Comparison of ENCODE assay signal across 11 cellular contexts in the genomic region with DNA sequence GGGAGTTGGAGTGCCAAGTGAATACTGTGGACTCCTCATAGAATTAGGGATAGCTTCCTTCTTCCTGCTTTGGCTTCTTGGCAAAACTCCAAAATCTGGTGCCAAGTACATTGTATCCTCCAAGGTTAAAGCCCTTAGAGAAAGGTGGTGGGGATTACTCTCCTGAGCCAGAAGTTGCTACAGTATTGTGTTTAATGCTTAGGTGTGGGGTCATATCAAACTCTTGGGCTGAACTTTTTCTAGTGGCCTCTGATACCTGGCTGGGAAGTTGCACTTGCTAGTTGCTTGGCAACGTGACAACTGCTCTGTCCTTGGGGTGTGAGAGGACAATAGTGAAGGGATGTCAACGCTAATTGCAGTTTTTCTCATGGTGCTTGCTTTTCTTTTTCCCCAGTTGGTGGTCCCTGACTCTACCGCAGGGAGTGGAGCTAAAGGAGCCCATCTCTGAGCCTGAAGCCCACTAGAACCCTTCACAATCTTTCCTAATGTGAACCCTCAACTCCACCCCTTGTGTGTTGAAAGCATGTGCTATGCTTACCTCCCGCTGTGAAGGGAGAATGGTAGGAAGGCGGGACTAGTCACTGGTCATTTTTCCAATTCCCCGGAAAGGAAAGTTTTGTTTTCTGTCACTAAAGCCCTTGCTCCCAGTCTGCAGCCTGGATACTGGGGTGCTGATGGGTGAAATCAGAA. TPM values are rescaled to one million over a fixed set of nuclear protein-coding genes. Genes with fewer than 3 reads are reported as not detected.
DNase-seq lines count a peak whose midpoint lies in the region; ATAC-seq and TF ChIP-seq lines count a peak whose summit lies in the region.
"Had no signal": no experiment of that assay in that cellular context is flagged by ENCODE, and none has a peak within 500 bp of the region (broad histone marks: within the 10 kb centered on the region; RNA-seq: fewer than 3 reads in every experiment).

No MANE protein-coding gene starts in this region.

- peak; percentile 36 for DNase-seq in amniotic epithelial cell (ENCODE audit: low read depth)
- peak in 4 of 5 donors; percentile 6 to 54 (median 33) for DNase-seq in heart left ventricle
- DNase-seq in SW480 (ENCODE audit: low spot score): no peak
- DNase-seq in cortex of kidney (lab: John Stamatoyannopoulos, UW): no peak
- no peak for DNase-seq in activated T-helper 1 cell treated with anti-CD3 and anti-CD28 coated beads, Interleukin-12 subunit alpha, Interleukin-12 subunit beta, Interleukin-2, Interleukin-4 antibody, amounts not matched to agents 30 ng/mL and 10 ng/mL and 1 ng/mL, durations not matched to agents 14 hours and 24 hours and 36 hours (ENCODE audit: low spot score)
- DNase-seq: activated CD8-positive, alpha-beta T cell treated with anti-CD3 and anti-CD28 coated beads for 36 hours; OCI-M1 had no signal

- H3K4me3 Mint-ChIP-seq in activated T-helper 1 cell treated with anti-CD3 and anti-CD28 coated beads, Interleukin-12 subunit alpha, Interleukin-12 subunit beta, Interleukin-2, Interleukin-4 antibody, amounts not matched to agents 30 ng/mL and 10 ng/mL and 1 ng/mL, durations not matched to agents 14 hours and 24 hours and 36 hours: no peak overlapping the region
- H3K4me3 Mint-ChIP-seq: activated CD8-positive, alpha-beta T cell treated with anti-CD3 and anti-CD28 coated beads for 36 hours had no signal

- H3K9me3 ChIP-seq in HUES64 (ENCODE audit: insufficient read depth, low read depth, low read length): no peaks in the 10 kb centered on the region
- H3K9me3 ChIP-seq in heart left ventricle: no peaks in the 10 kb centered on the region
- H3K9me3 ChIP-seq in skeletal muscle satellite cell (replicated peaks; ENCODE audit: low read length): no peaks in the 10 kb centered on the region

- H3K4me2 ChIP-seq in skeletal muscle satellite cell (ENCODE audit: low read length): peak overlapping the region; percentile 43

- ATAC-seq in heart left ventricle (peak; percentile 42 to 57 (median 44)), GM21381 (IDR thresholded peaks at IDR 0.05; ENCODE audit: unreplicated experiment) (no peak)
- ATAC-seq: activated CD8-positive, alpha-beta T cell treated with anti-CD3 and anti-CD28 coated beads for 36 hours had no signal

- H3K27me3 Mint-ChIP-seq in activated T-helper 1 cell treated with anti-CD3 and anti-CD28 coated beads, Interleukin-12 subunit alpha, Interleukin-12 subunit beta, Interleukin-2, Interleukin-4 antibody, amounts not matched to agents 30 ng/mL and 10 ng/mL and 1 ng/mL, durations not matched to agents 14 hours and 24 hours and 36 hours (ENCODE audit: insufficient read depth): no peaks in the 10 kb centered on the region
- H3K27me3 Mint-ChIP-seq: activated CD8-positive, alpha-beta T cell treated with anti-CD3 and anti-CD28 coated beads for 36 hours had no signal

- no peak overlapping the region for H3K4me3 ChIP-seq in HUES64 (ENCODE audit: low read length)
- peak overlapping the region in 9 of 12 donors; percentile 8 to 42 (median 30) for H3K4me3 ChIP-seq in heart left ventricle
- no peak overlapping the region for H3K4me3 ChIP-seq in skeletal muscle satellite cell (ENCODE audit: low read length)

- H3K9ac ChIP-seq in HUES64 (ENCODE audit: low read depth, low read length) (no peak overlapping the region), skeletal muscle satellite cell (ENCODE audit: low read depth, low read length) (no peak overlapping the region)

- no peak overlapping the region for H3K27ac Mint-ChIP-seq in activated T-helper 1 cell treated with anti-CD3 and anti-CD28 coated beads, Interleukin-12 subunit alpha, Interleukin-12 subunit beta, Interleukin-2, Interleukin-4 antibody, amounts not matched to agents 30 ng/mL and 10 ng/mL and 1 ng/mL, durations not matched to agents 14 hours and 24 hours and 36 hours
- H3K27ac Mint-ChIP-seq: activated CD8-positive, alpha-beta T cell treated with anti-CD3 and anti-CD28 coated beads for 36 hours had no signal

- 19% methylated on average over 6 of the region's 6 CpGs for WGBS in HUES64
- 16 to 34% (median 25%) methylated on average over 6 of the region's 6 CpGs for WGBS in heart left ventricle, 4 donors

- H3K4me1 ChIP-seq in HUES64 (ENCODE audit: insufficient read depth, low read length) (peaks cover 64% of the 10 kb centered on the region), heart left ventricle (peaks cover 0 to 48% (median 13%) of the 10 kb centered on the region in 12 donors), skeletal muscle satellite cell (ENCODE audit: control insufficient read depth, insufficient read depth, low read length) (peaks cover 39% of the 10 kb centered on the region)

- H3K27ac ChIP-seq in HUES64 (ENCODE audit: low read depth, low read length): peak overlapping the region; percentile 41; the same call in 1 of the 2 replicates
- H3K27ac ChIP-seq in heart left ventricle: peak overlapping the region; percentile 53 to 87 (median 71)

- TF ChIP-seq POLR2A in heart left ventricle (IDR thresholded peaks at IDR 0.05): no peak

- H3K4me1 Mint-ChIP-seq in activated T-helper 1 cell treated with anti-CD3 and anti-CD28 coated beads, Interleukin-12 subunit alpha, Interleukin-12 subunit beta, Interleukin-2, Interleukin-4 antibody, amounts not matched to agents 30 ng/mL and 10 ng/mL and 1 ng/mL, durations not matched to agents 14 hours and 24 hours and 36 hours (ENCODE audit: low read depth): peaks cover 5% of the 10 kb centered on the region

- H3K9me3 Mint-ChIP-seq in activated T-helper 1 cell treated with anti-CD3 and anti-CD28 coated beads, Interleukin-12 subunit alpha, Interleukin-12 subunit beta, Interleukin-2, Interleukin-4 antibody, amounts not matched to agents 30 ng/mL and 10 ng/mL and 1 ng/mL, durations not matched to agents 14 hours and 24 hours and 36 hours: no peaks in the 10 kb centered on the region
- H3K9me3 Mint-ChIP-seq: activated CD8-positive, alpha-beta T cell treated with anti-CD3 and anti-CD28 coated beads for 36 hours had no signal

- H3K27me3 ChIP-seq in HUES64 (ENCODE audit: insufficient read depth, low read length) (no peaks in the 10 kb centered on the region), heart left ventricle (peaks cover 0 to 47% (median 0%) of the 10 kb centered on the region in 9 donors), skeletal muscle satellite cell (ENCODE audit: control insufficient read depth, insufficient read depth, low read length) (no peaks in the 10 kb centered on the region)

- peaks cover 7% of the 10 kb centered on the region for H3K36me3 Mint-ChIP-seq in activated T-helper 1 cell treated with anti-CD3 and anti-CD28 coated beads, Interleukin-12 subunit alpha, Interleukin-12 subunit beta, Interleukin-2, Interleukin-4 antibody, amounts not matched to agents 30 ng/mL and 10 ng/mL and 1 ng/mL, durations not matched to agents 14 hours and 24 hours and 36 hours (ENCODE audit: low read depth)

- intact Hi-C loops in heart left ventricle (cut with DNase I): loop anchor here in 2 of 10 donors (2.0 kb wide), 1 partner anchor 25 kb away; no protein-coding TSS in a partner anchor
- intact Hi-C loops in activated T-helper 1 cell treated with anti-CD3 and anti-CD28 coated beads, Interleukin-12 subunit alpha, Interleukin-12 subunit beta, Interleukin-2, Interleukin-4 antibody, amounts not matched to agents 30 ng/mL and 10 ng/mL and 1 ng/mL, durations not matched to agents 14 hours and 24 hours and 36 hours (cut with micrococcal nuclease): no loop called here

- TF ChIP-seq CTCF in heart left ventricle (IDR thresholded peaks at IDR 0.05): no peak

- H3K36me3 ChIP-seq in HUES64 (ENCODE audit: insufficient read depth, low read length): peaks cover 40% of the 10 kb centered on the region
- no peaks in the 10 kb centered on the region for H3K36me3 ChIP-seq in heart left ventricle
- no peaks in the 10 kb centered on the region for H3K36me3 ChIP-seq in skeletal muscle satellite cell (ENCODE audit: insufficient read depth, low read length)

RNA-seq across cellular contexts. Expression of a gene that starts 35.5 kb away (rescaled TPM):
- polyA plus RNA-seq in HUES64 (2013, experiment 1 of 2): 26.2 TPM
- polyA plus RNA-seq in HUES64 (2013, experiment 2 of 2): 28.5 TPM
- total RNA-seq in heart left ventricle: 10 to 100 TPM in 5 of 9 donors, 1 to 10 TPM in 4; 6.8 to 14.8 (median 10.3) TPM
- polyA plus RNA-seq in heart left ventricle: 1 to 10 TPM; 6.1 to 9.1 TPM
- 1.0 and 1.3 TPM in 2 replicates for total RNA-seq in skeletal muscle satellite cell (2012; rRNA removed)
- total RNA-seq in activated T-helper 1 cell treated with anti-CD3 and anti-CD28 coated beads, Interleukin-12 subunit alpha, Interleukin-12 subunit beta, Interleukin-2, Interleukin-4 antibody, amounts not matched to agents 30 ng/mL and 10 ng/mL and 1 ng/mL, durations not matched to agents 14 hours and 24 hours and 36 hours: 41.5 and 43.5 TPM in 2 replicates

RNA-seq across cellular contexts. Expression of a gene that starts 57.0 kb away (rescaled TPM):
- polyA plus RNA-seq in HUES64 (2013, experiment 1 of 2): 19.9 TPM
- 14.1 TPM for polyA plus RNA-seq in HUES64 (2013, experiment 2 of 2)
- total RNA-seq in heart left ventricle: not detected
- not detected for polyA plus RNA-seq in heart left ventricle
- total RNA-seq in skeletal muscle satellite cell (2012; rRNA removed): 0.22 TPM in 1 of 2 replicates, not detected in the other
- 0.10 TPM in 1 of 2 replicates, not detected in the other for total RNA-seq in activated T-helper 1 cell treated with anti-CD3 and anti-CD28 coated beads, Interleukin-12 subunit alpha, Interleukin-12 subunit beta, Interleukin-2, Interleukin-4 antibody, amounts not matched to agents 30 ng/mL and 10 ng/mL and 1 ng/mL, durations not matched to agents 14 hours and 24 hours and 36 hours
- total RNA-seq: activated CD8-positive, alpha-beta T cell treated with anti-CD3 and anti-CD28 coated beads for 36 hours; mononuclear cell had no signal

Comparison
In these comparisons a context has a peak if more than half of its experiments do, and no peak if none do; other contexts are left out.
1. H3K4me3 ChIP-seq: peak in heart left ventricle (9 of 12); none in HUES64 (single experiment) and skeletal muscle satellite cell (single experiment).
2. DNase-seq: peak in amniotic epithelial cell (single experiment) and heart left ventricle (4 of 5); none in SW480 (single experiment), cortex of kidney (single experiment) and activated T-helper 1 cell treated with anti-CD3 and anti-CD28 coated beads, Interleukin-12 subunit alpha, Interleukin-12 subunit beta, Interleukin-2, Interleukin-4 antibody, amounts not matched to agents 30 ng/mL and 10 ng/mL and 1 ng/mL, durations not matched to agents 14 hours and 24 hours and 36 hours (single experiment).